Comparison of ENCODE assay signal across 21 cellular contexts in the genomic region with DNA sequence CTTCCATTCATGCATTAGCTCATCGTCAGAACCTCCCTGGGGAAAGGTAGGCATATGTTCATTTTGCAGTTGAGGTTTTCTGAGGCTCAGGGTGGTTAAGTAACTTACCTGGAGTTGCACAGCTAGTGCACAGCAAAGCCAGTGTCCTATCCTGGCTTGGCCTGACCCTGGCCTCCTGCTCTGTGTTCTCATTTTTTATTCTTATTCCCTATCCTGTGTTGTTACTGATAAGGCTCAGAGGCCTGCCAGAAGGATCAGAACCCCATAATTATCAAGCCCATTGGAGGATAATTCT.
"Had no signal": no experiment of that assay in that cellular context is flagged by ENCODE, and none has a peak within 500 bp of the region (broad histone marks: within the 10 kb centered on the region; RNA-seq: fewer than 3 reads in every experiment).

No MANE protein-coding gene starts in this region.

- H3K27me3 ChIP-seq: colonic mucosa, foreskin keratinocyte, gastroesophageal sphincter, neural progenitor cell, spleen, testis, tibial artery had no signal

- H3K9ac ChIP-seq: neural progenitor cell had no signal

- ATAC-seq: esophagus mucosa; foreskin keratinocyte; gastroesophageal sphincter; lower lobe of right lung; psoas muscle; right cardiac atrium; stimulated activated memory B cell treated with anti-CD40 and anti-IgM and Interleukin-4, amounts not matched to agents 10 μg/mL and 1 μg/mL and 100 μg/mL, for 72 hours; stimulated activated naive CD8-positive, alpha-beta T cell treated with anti-CD3 and anti-CD28 coated beads, Interleukin-15, Interleukin-2, amounts not matched to agents 100 U/mL and 50 U/mL, for 24 hours had no signal

- H3K36me3 ChIP-seq: colonic mucosa, gastroesophageal sphincter, lower lobe of right lung, neural progenitor cell, tibial artery had no signal

- H3K9me3 ChIP-seq: colonic mucosa, gastroesophageal sphincter, lower lobe of right lung, psoas muscle, spleen, testis, tibial artery had no signal

- H2AFZ ChIP-seq: neural progenitor cell had no signal

- H3K4me1 ChIP-seq: colonic mucosa, foreskin keratinocyte had no signal

- FAIRE-seq: keratinocyte had no signal

- H3K27ac ChIP-seq: colonic mucosa, epithelial cell of prostate, foreskin keratinocyte, lower lobe of right lung, neural progenitor cell, psoas muscle, skin epidermis, spleen, testis, tibial artery had no signal

- DNase-seq: colonic mucosa; effector CD8-positive, alpha-beta T cell; endodermal cell; foreskin keratinocyte; hypothalamus; lower lobe of right lung; right cardiac atrium; spleen; stimulated activated CD4-positive, alpha-beta T cell treated with anti-CD3 and anti-CD28 coated beads, Interleukin-4, amount 100 ng/mL, for 4 hours; stimulated activated naive CD8-positive, alpha-beta T cell treated with anti-CD3 and anti-CD28 coated beads, Interleukin-15, Interleukin-2, amounts not matched to agents 100 U/mL and 50 U/mL, for 24 hours; substantia nigra; testis had no signal

- H3K4me3 ChIP-seq: colonic mucosa, gastroesophageal sphincter, lower lobe of right lung, neural progenitor cell, psoas muscle, skin epidermis, spleen, testis, tibial artery had no signal

- H3K4me2 ChIP-seq: neural progenitor cell had no signal
